ENCODE assay signal across 2 cellular contexts in genomic region chr12:123912415-123913385, GRCh38.
TF ChIP-seq lines count a peak whose summit lies in the region.

No MANE protein-coding gene starts in this region.

TF ChIP-seq in HepG2, 621 proteins besides CTCF, POLR2A, EP300 and RAD21 (continues in another document):
- TF ChIP-seq PBX3 (CRISPR knock-in tag; IDR thresholded peaks at IDR 0.05; ENCODE audit: borderline replicate concordance): no peak
- no peak for TF ChIP-seq TSC22D2 (CRISPR knock-in tag; IDR thresholded peaks at IDR 0.05; ENCODE audit: borderline replicate concordance)
- no peak for TF ChIP-seq ZNF33B (CRISPR knock-in tag; IDR thresholded peaks at IDR 0.05)
- no peak for TF ChIP-seq HMGXB4 (CRISPR knock-in tag; IDR thresholded peaks at IDR 0.05; ENCODE audit: borderline replicate concordance in 1 of 2, low read depth in 1 of 2)
- no peak for TF ChIP-seq ZNF703 (CRISPR knock-in tag; IDR thresholded peaks at IDR 0.05; ENCODE audit: borderline replicate concordance)
- TF ChIP-seq BRCA1 (CRISPR knock-in tag; IDR thresholded peaks at IDR 0.05): no peak
- TF ChIP-seq ZBTB39 (CRISPR knock-in tag; IDR thresholded peaks at IDR 0.05): no peak
- no peak for TF ChIP-seq ZNF10 (CRISPR knock-in tag; IDR thresholded peaks at IDR 0.05; ENCODE audit: borderline replicate concordance, low read depth)
- no peak for TF ChIP-seq ZNF577 (CRISPR knock-in tag; IDR thresholded peaks at IDR 0.05; ENCODE audit: borderline replicate concordance, low read depth)
- TF ChIP-seq MTF2 (CRISPR knock-in tag; IDR thresholded peaks at IDR 0.05; ENCODE audit: borderline replicate concordance): no peak
- peak; percentile 50; the same call in 1 of the 2 replicates for TF ChIP-seq MNT (IDR thresholded peaks at IDR 0.05)
- no peak for TF ChIP-seq GRHL1 (CRISPR knock-in tag; conservative IDR thresholded peaks at IDR 0.05)
- TF ChIP-seq ARNT2 (CRISPR knock-in tag; IDR thresholded peaks at IDR 0.05; ENCODE audit: low read depth): no peak
- peak; percentile 38; the same call in 1 of the 2 replicates for TF ChIP-seq PATZ1 (CRISPR knock-in tag; IDR thresholded peaks at IDR 0.05)
- no peak for TF ChIP-seq ZNF230 (CRISPR knock-in tag; IDR thresholded peaks at IDR 0.05)
- peak; percentile 99 for TF ChIP-seq SRSF1 (optimal IDR thresholded peaks at IDR 0.05; ENCODE audit: low read depth, low read length)
- no peak for TF ChIP-seq NRL (CRISPR knock-in tag; IDR thresholded peaks at IDR 0.05; ENCODE audit: borderline replicate concordance)

TF ChIP-seq in GM12878, 131 proteins besides CTCF, POLR2A, EP300 and RAD21:
- TF ChIP-seq E4F1 (IDR thresholded peaks at IDR 0.05; ENCODE audit: borderline replicate concordance, partially characterized antibody) (no peak), MXI1 (IDR thresholded peaks at IDR 0.05; ENCODE audit: low read depth, low read length) (no peak), ZNF274 (IDR thresholded peaks at IDR 0.05; ENCODE audit: insufficient read depth, insufficient read length) (no peak), SMAD5 (IDR thresholded peaks at IDR 0.05; ENCODE audit: low read depth) (no peak), NR2C2 (IDR thresholded peaks at IDR 0.05; ENCODE audit: borderline replicate concordance, control insufficient read depth, insufficient read length, low read depth) (no peak), ESRRA (IDR thresholded peaks at IDR 0.05; ENCODE audit: low read length) (no peak), JUND (IDR thresholded peaks at IDR 0.05; ENCODE audit: low read depth, low read length) (no peak), ZNF207 (IDR thresholded peaks at IDR 0.05; ENCODE audit: borderline replicate concordance) (no peak), BRCA1 (IDR thresholded peaks at IDR 0.05; ENCODE audit: low read depth, low read length) (no peak), MLLT1 (IDR thresholded peaks at IDR 0.05) (no peak), PRDM15 (CRISPR knock-in tag; IDR thresholded peaks at IDR 0.05) (no peak), WRNIP1 (IDR thresholded peaks at IDR 0.05; ENCODE audit: borderline replicate concordance, low read depth, low read length) (no peak)
